14 cellular contexts compared by ENCODE assay signal in the genomic region with DNA sequence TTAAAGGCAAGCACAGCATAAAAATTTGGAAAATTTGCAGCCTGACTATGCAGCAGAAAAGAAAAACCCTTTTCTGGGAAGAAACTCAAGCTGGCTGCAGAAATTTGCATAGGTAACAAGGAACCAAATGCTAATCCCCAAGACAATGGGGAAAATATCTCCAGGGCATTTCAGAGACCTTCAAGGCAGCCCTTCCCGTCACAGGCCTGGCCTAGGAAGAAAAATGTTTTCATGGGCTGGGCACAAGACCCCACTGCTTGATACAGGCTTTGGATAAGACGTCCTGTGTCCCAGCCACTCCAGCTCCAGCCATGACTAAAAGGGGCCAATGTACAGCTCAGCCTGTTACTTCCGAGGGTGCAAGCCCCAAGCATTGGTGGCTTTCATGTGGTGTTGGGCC.
DNase-seq lines count a peak whose midpoint lies in the region; ATAC-seq and TF ChIP-seq lines count a peak whose summit lies in the region.
"Had no signal": no experiment of that assay in that cellular context is flagged by ENCODE, and none has a peak within 500 bp of the region (broad histone marks: within the 10 kb centered on the region; RNA-seq: fewer than 3 reads in every experiment).

No MANE protein-coding gene starts in this region.

- H3K36me3 Mint-ChIP-seq in WTC11 = no peaks in the 10 kb centered on the region

- H3K27ac ChIP-seq in mesendoderm (ENCODE audit: low read depth, low read length) = peak overlapping the region; percentile 55
- H3K27ac ChIP-seq in caudate nucleus (ENCODE audit: low read depth, low read length) = no peak overlapping the region
- H3K27ac ChIP-seq: C4-2B had no signal

- H3K4ac ChIP-seq in mesendoderm (ENCODE audit: low read depth, low read length) = no peak overlapping the region

- H2BK5ac ChIP-seq in mesendoderm (ENCODE audit: low read length) = no peak overlapping the region

- no peak overlapping the region for H2AK5ac ChIP-seq in mesendoderm (ENCODE audit: low read length)

- CTCF ChIA-PET in WTC11 (lab: Charles Lee) = no interaction called here

- no peak overlapping the region for H3K4me3 ChIP-seq in HAP-1
- H3K4me3 ChIP-seq in mesendoderm (ENCODE audit: low read length) = no peak overlapping the region

- no peak overlapping the region for H3K23ac ChIP-seq in mesendoderm (ENCODE audit: low read length)

- in situ Hi-C loops in HAP-1 (cut with MboI; ENCODE audit: low sequenced_read_pairs) = no loop called here

- no peaks in the 10 kb centered on the region for H3K79me2 ChIP-seq in mesendoderm (ENCODE audit: control insufficient read depth, insufficient read depth, low read length)

- H3K36me3 ChIP-seq in HAP-1 (replicated peaks) (no peaks in the 10 kb centered on the region), mesendoderm (ENCODE audit: control insufficient read depth, insufficient read depth, low read length) (no peaks in the 10 kb centered on the region)

- H3K4me1 ChIP-seq in HAP-1 (peaks cover 6% of the 10 kb centered on the region), mesendoderm (ENCODE audit: control insufficient read depth, low read depth, low read length) (no peaks in the 10 kb centered on the region)
- H3K4me1 ChIP-seq: Caco-2 had no signal

- no peak overlapping the region for H3K9ac ChIP-seq in mesendoderm (ENCODE audit: low read length)

- H3K56ac ChIP-seq in mesendoderm (ENCODE audit: low read length) = no peak overlapping the region

- no CpG with 5 or more reads among the region's 3 CpGs for WGBS in mesendoderm (ENCODE audit: extremely low coverage, insufficient coverage, low lambda C conversion rate)

- ATAC-seq in WTC11 = peak; percentile 80
- ATAC-seq: HCT116 had no signal

- no peak overlapping the region for H2BK15ac ChIP-seq in mesendoderm (replicated peaks; ENCODE audit: low read depth)

- H2BK120ac ChIP-seq in mesendoderm (ENCODE audit: low read depth, low read length) = no peak overlapping the region

- no peaks in the 10 kb centered on the region for H3K79me1 ChIP-seq in mesendoderm (ENCODE audit: low read length)

- no peak overlapping the region for H4K5ac ChIP-seq in mesendoderm (ENCODE audit: low read length)

- no peak overlapping the region for H3K18ac ChIP-seq in mesendoderm (ENCODE audit: low read length)

- peak overlapping the region; percentile 87 for H3K27ac Mint-ChIP-seq in WTC11
- H3K27ac Mint-ChIP-seq: CD4-positive, alpha-beta T cell; HFFc6 had no signal

- TF ChIP-seq CTCF in WTC11 (IDR thresholded peaks at IDR 0.05) = no peak

- H3K9me3 Mint-ChIP-seq in WTC11 = peaks cover 10% of the 10 kb centered on the region; the same call in 1 of the 2 replicates

- no peaks in the 10 kb centered on the region for H3K27me3 Mint-ChIP-seq in WTC11 (ENCODE audit: low read depth)
- H3K27me3 Mint-ChIP-seq: CD4-positive, alpha-beta T cell had no signal

- no peak overlapping the region for H4K8ac ChIP-seq in mesendoderm (ENCODE audit: low read depth, low read length)

- POLR2A ChIA-PET in WTC11 (lab: Charles Lee) = no interaction called here

- H3K9me3 ChIP-seq in HAP-1 = no peaks in the 10 kb centered on the region
- H3K9me3 ChIP-seq: Caco-2 had no signal

- H3K4me1 Mint-ChIP-seq in WTC11 = peaks cover 24% of the 10 kb centered on the region

- DNase-seq in HAP-1 (ENCODE audit: low spot score in 2 of 2) = peak; percentile 58 to 60
- no peak for DNase-seq in WTC11 (ENCODE audit: low spot score)
- peak; percentile 80 for DNase-seq in mesendoderm
- no peak for DNase-seq in EL
- no peak for DNase-seq in activated CD4-positive, alpha-beta T cell treated with anti-CD3 and anti-CD28 coated beads for 48 hours
- DNase-seq in caudate nucleus (lab: John Stamatoyannopoulos, UW) = no peak
- DNase-seq: AML-193; Caco-2; CD4-positive, alpha-beta T cell; GF-D8; HFFc6; KG1 had no signal

- H3K4me3 Mint-ChIP-seq in WTC11 = no peak overlapping the region
- H3K4me3 Mint-ChIP-seq: CD4-positive, alpha-beta T cell; HFFc6 had no signal

- H3K27me3 ChIP-seq in HAP-1 (ENCODE audit: low read depth) (no peaks in the 10 kb centered on the region), mesendoderm (ENCODE audit: insufficient read depth, low read length, poor library complexity) (no peaks in the 10 kb centered on the region)

- no peak overlapping the region for H3K4me2 ChIP-seq in mesendoderm (ENCODE audit: low read length)

TF ChIP-seq in WTC11, 78 proteins besides CTCF, POLR2A, EP300 and RAD21 (continues in another document):
- TF ChIP-seq TP53 (CRISPR knock-in tag; IDR thresholded peaks at IDR 0.05) (no peak), KAT7 (CRISPR knock-in tag; IDR thresholded peaks at IDR 0.05; ENCODE audit: borderline replicate concordance) (no peak), ZNF396 (CRISPR knock-in tag; IDR thresholded peaks at IDR 0.05; ENCODE audit: borderline replicate concordance) (no peak), GRHL2 (CRISPR knock-in tag; IDR thresholded peaks at IDR 0.05; ENCODE audit: insufficient replicate concordance, severe bottlenecking) (no peak), ZNF423 (CRISPR knock-in tag; IDR thresholded peaks at IDR 0.05) (no peak), TEAD4 (CRISPR knock-in tag; IDR thresholded peaks at IDR 0.05) (no peak), NFE2L1 (CRISPR knock-in tag; IDR thresholded peaks at IDR 0.05) (no peak), JAZF1 (CRISPR knock-in tag; IDR thresholded peaks at IDR 0.05) (no peak), HMGXB4 (CRISPR knock-in tag; IDR thresholded peaks at IDR 0.05) (no peak), PRRX2 (CRISPR knock-in tag; IDR thresholded peaks at IDR 0.05) (no peak), SP1 (CRISPR knock-in tag; conservative IDR thresholded peaks at IDR 0.05) (no peak), MYBL2 (CRISPR knock-in tag; IDR thresholded peaks at IDR 0.05) (no peak), ATF6 (CRISPR knock-in tag; IDR thresholded peaks at IDR 0.05) (no peak)
- TF ChIP-seq, protein P1, sequence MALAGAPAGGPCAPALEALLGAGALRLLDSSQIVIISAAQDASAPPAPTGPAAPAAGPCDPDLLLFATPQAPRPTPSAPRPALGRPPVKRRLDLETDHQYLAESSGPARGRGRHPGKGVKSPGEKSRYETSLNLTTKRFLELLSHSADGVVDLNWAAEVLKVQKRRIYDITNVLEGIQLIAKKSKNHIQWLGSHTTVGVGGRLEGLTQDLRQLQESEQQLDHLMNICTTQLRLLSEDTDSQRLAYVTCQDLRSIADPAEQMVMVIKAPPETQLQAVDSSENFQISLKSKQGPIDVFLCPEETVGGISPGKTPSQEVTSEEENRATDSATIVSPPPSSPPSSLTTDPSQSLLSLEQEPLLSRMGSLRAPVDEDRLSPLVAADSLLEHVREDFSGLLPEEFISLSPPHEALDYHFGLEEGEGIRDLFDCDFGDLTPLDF (CRISPR knock-in tag; IDR thresholded peaks at IDR 0.05) = no peak
- TF ChIP-seq, protein P2, sequence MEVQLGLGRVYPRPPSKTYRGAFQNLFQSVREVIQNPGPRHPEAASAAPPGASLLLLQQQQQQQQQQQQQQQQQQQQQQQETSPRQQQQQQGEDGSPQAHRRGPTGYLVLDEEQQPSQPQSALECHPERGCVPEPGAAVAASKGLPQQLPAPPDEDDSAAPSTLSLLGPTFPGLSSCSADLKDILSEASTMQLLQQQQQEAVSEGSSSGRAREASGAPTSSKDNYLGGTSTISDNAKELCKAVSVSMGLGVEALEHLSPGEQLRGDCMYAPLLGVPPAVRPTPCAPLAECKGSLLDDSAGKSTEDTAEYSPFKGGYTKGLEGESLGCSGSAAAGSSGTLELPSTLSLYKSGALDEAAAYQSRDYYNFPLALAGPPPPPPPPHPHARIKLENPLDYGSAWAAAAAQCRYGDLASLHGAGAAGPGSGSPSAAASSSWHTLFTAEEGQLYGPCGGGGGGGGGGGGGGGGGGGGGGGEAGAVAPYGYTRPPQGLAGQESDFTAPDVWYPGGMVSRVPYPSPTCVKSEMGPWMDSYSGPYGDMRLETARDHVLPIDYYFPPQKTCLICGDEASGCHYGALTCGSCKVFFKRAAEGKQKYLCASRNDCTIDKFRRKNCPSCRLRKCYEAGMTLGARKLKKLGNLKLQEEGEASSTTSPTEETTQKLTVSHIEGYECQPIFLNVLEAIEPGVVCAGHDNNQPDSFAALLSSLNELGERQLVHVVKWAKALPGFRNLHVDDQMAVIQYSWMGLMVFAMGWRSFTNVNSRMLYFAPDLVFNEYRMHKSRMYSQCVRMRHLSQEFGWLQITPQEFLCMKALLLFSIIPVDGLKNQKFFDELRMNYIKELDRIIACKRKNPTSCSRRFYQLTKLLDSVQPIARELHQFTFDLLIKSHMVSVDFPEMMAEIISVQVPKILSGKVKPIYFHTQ (CRISPR knock-in tag; IDR thresholded peaks at IDR 0.05) = no peak

Comparison
In these comparisons a context has a peak if more than half of its experiments do, and no peak if none do; other contexts are left out.
1. DNase-seq: peak in HAP-1 (2 of 2) and mesendoderm (single experiment); none in WTC11 (single experiment), EL (single experiment), activated CD4-positive, alpha-beta T cell treated with anti-CD3 and anti-CD28 coated beads for 48 hours (single experiment) and caudate nucleus (0 of 61).